1 cellular context compared by ENCODE assay signal in the genomic region with DNA sequence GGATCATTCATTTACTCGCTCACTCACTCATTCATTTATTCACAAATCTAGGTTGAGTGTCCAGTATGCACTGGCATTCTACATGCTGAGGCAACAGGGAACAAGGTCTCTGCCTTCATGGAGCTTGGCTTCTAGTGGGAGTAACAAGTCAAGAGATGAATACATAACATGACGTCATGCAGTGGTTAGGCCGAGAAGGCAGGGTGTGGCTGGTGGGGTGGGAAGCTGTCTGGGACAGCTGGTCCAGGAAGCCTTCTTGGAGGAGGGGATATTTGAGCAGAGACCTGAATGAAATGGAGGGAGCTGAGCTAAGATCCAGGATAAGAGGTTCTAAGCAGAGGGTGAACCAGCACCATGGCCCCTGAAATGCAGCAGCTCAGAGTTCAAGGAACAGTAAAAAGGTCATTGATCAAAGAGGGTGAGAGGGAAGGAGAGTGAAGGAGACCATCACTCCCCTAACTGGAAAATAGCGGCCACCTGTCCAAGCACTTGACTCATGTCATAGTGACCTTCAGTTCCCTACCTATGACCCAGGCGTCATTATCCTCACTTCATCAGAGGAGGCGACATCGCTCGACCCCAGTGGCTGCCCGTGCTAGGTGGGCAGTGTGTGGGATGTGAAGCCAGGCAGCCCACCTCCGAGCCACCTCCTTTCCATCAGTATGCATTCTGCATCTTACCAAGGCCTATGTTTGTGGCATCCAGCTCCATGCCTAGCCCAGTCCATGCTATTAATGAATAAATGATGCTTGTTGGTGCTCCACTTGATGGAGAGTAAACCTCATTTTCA.
TF ChIP-seq lines count a peak whose summit lies in the region.

No MANE protein-coding gene starts in this region.

TF ChIP-seq in K562, 482 proteins besides CTCF, POLR2A, EP300 and RAD21 (continued from another document):
- TF ChIP-seq, protein P1, sequence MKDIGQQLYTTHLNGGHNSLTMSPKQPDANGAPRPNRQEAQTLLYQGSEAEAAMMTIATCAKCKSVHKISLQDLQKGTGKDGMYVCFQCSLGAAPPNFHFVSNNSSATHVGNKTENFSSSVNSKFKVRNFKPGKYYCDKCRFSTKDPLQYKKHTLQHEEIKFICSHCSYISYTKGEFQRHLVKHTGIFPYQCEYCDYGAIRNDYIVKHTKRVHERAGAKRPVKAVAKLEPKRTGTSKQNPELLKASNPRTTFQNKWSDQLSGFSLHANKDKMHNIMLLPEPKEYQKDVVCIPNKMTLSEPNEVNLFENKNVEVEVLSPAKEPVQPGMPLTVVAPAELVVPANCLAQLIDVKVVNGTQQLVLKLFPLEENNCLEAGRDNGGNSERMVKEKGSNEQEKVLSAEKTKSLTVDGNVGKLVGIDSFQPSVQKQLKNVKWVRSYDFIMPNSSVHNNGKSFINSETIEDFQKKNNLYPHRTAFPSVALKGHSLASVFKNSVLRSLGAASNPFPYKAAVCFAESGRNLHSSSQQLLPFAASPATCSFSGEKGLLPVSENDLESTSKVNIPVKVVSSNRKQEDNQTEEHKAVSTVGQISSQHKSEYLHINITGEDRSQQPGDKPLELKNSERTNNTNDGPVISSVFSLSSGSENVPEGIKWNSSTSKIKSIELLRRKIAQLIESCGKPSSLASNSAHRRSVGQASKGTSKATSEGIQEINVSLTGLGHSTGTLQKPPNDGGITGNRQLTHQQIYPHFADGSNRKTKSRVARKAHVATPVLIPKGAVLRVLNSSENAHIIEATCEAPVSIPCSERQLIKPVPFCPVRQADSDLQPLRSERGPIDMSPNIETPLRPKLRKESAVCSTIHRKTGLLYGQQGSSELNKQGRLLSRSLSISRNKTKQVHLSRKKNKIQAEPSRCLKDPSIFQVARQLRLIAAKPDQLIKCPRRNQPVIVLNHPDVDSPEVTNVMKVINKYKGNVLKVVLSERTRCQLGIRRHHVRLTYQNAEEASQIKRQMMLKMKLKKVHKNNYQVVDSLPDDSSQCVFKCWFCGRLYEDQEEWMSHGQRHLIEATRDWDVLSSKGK (CRISPR knock-in tag; IDR thresholded peaks at IDR 0.05) = no peak
- TF ChIP-seq, protein P2, sequence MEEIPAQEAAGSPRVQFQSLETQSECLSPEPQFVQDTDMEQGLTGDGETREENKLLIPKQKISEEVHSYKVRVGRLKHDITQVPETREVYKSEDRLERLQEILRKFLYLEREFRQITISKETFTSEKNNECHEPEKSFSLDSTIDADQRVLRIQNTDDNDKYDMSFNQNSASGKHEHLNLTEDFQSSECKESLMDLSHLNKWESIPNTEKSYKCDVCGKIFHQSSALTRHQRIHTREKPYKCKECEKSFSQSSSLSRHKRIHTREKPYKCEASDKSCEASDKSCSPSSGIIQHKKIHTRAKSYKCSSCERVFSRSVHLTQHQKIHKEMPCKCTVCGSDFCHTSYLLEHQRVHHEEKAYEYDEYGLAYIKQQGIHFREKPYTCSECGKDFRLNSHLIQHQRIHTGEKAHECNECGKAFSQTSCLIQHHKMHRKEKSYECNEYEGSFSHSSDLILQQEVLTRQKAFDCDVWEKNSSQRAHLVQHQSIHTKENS (CRISPR knock-in tag; IDR thresholded peaks at IDR 0.05) = no peak
- TF ChIP-seq SLC30A9 (CRISPR knock-in tag; IDR thresholded peaks at IDR 0.05) (no peak), ZNF584 (CRISPR knock-in tag; IDR thresholded peaks at IDR 0.05; ENCODE audit: low read depth) (no peak)
